1 cellular context compared by ENCODE assay signal in the genomic region with DNA sequence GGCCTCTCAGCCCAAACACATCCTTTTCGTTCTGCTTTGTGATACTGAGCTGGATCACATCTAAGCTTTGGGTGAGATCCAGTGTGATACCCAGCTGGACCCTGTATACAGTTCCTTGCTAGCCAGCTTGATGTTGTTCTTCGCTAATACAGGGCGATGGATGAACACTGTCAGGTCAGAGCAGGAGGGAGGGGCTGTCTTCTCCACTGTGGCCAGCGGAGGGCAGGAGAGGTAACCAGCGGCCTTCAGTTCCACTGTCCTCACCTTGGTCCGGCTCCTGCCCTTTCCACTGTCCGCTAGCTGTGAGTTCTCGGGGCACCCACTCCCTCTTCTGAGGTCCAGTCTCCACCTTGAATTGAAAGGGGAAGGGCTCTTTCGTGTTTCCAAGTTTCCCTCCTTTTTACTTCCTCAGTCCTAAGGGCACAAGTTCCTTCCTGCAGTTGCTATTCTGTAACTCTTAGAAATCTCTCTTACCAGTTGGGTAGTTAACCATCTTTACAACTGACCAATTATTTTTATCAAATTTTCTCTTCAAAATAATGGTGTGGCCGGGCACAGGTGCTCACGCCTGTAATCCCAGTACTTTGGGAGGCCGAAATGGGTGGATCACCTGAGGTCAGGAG.
TF ChIP-seq lines count a peak whose summit lies in the region.

No MANE protein-coding gene starts in this region.

TF ChIP-seq in GM12878, 131 proteins besides CTCF, POLR2A, EP300 and RAD21:
- TF ChIP-seq CREM (IDR thresholded peaks at IDR 0.05; ENCODE audit: low read depth) (no peak), CHD2 (IDR thresholded peaks at IDR 0.05; ENCODE audit: borderline replicate concordance, low read depth, low read length) (no peak), GATAD2B (conservative IDR thresholded peaks at IDR 0.05; ENCODE audit: low read depth) (0 out of 2 replicates have a peak, but pooled peaks have one; percentile 52), SP1 (IDR thresholded peaks at IDR 0.05; ENCODE audit: low read depth, low read length) (no peak), BACH1 (IDR thresholded peaks at IDR 0.05; ENCODE audit: borderline replicate concordance) (0 out of 2 replicates have a peak, but pooled peaks have one; percentile 20), POLR2AphosphoS2 (IDR thresholded peaks at IDR 0.05; ENCODE audit: low read depth, low read length) (no peak), DPF2 (IDR thresholded peaks at IDR 0.05) (no peak), BCLAF1 (IDR thresholded peaks at IDR 0.05) (no peak), BHLHE40 (IDR thresholded peaks at IDR 0.05; ENCODE audit: borderline replicate concordance in 1 of 2, low read depth in 2 of 2, low read length in 1 of 2) (no peak; a peak in 1 of 4 replicates), TAF1 (IDR thresholded peaks at IDR 0.05; ENCODE audit: borderline replicate concordance, low read depth, low read length) (no peak), ZBTB33 (IDR thresholded peaks at IDR 0.05) (0 out of 2 replicates have a peak, but pooled peaks have one; percentile 15), SPI1 (IDR thresholded peaks at IDR 0.05; ENCODE audit: borderline replicate concordance, insufficient read depth, low read depth, low read length) (no peak), PAX5 (IDR thresholded peaks at IDR 0.05; ENCODE audit: borderline replicate concordance, low read depth, low read length) (no peak), SREBF1 (IDR thresholded peaks at IDR 0.05; ENCODE audit: low read length) (no peak), SMC3 (IDR thresholded peaks at IDR 0.05; ENCODE audit: borderline replicate concordance, low read length) (peak; percentile 33; the same call in 1 of the 2 replicates)
- TF ChIP-seq, protein P1, sequence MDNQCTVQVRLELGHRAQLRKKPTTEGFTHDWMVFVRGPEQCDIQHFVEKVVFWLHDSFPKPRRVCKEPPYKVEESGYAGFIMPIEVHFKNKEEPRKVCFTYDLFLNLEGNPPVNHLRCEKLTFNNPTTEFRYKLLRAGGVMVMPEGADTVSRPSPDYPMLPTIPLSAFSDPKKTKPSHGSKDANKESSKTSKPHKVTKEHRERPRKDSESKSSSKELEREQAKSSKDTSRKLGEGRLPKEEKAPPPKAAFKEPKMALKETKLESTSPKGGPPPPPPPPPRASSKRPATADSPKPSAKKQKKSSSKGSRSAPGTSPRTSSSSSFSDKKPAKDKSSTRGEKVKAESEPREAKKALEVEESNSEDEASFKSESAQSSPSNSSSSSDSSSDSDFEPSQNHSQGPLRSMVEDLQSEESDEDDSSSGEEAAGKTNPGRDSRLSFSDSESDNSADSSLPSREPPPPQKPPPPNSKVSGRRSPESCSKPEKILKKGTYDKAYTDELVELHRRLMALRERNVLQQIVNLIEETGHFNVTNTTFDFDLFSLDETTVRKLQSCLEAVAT (IDR thresholded peaks at IDR 0.05) = 0 out of 2 replicates have a peak, but pooled peaks have one; percentile 28
